9 cellular contexts compared by ENCODE assay signal in genomic region chr1:116826818-116827606, GRCh38.
DNase-seq lines count a peak whose midpoint lies in the region; ATAC-seq lines count a peak whose summit lies in the region.
"Had no signal": no experiment of that assay in that cellular context is flagged by ENCODE, and none has a peak within 500 bp of the region (broad histone marks: within the 10 kb centered on the region; RNA-seq: fewer than 3 reads in every experiment).

No MANE protein-coding gene starts in this region.

- ATAC-seq in GM19324 (IDR thresholded peaks at IDR 0.05; ENCODE audit: low FRiP score, unreplicated experiment) = peak; percentile 79
- peak; percentile 87 for ATAC-seq in HG03196 (IDR thresholded peaks at IDR 0.05; ENCODE audit: unreplicated experiment)

- H4K20me1 ChIP-seq in BLaER1 = no peaks in the 10 kb centered on the region

- peaks cover 38% of the 10 kb centered on the region for H3K4me1 ChIP-seq in BLaER1

- peak overlapping the region; percentile 48 for H3K27ac ChIP-seq in BLaER1
- H3K27ac ChIP-seq: cardiac muscle cell had no signal

- no peaks in the 10 kb centered on the region for H3K9me3 ChIP-seq in BLaER1

- H3K4me3 ChIP-seq in BLaER1 = no peak overlapping the region
- H3K4me3 ChIP-seq: cardiac muscle cell had no signal

- H3K27me3 ChIP-seq in BLaER1 = no peaks in the 10 kb centered on the region
- H3K27me3 ChIP-seq: cardiac muscle cell had no signal

- peak overlapping the region; percentile 72 for H3K4me2 ChIP-seq in BLaER1

- no peak overlapping the region; the same call in 1 of the 2 replicates for H3K9ac ChIP-seq in BLaER1

- H3K36me3 ChIP-seq in BLaER1 = no peaks in the 10 kb centered on the region
- H3K36me3 ChIP-seq: cardiac muscle cell had no signal

- DNase-seq in RKO (ENCODE audit: low spot score) = peak; percentile 16
- peak; percentile 77 for DNase-seq in amniotic epithelial cell (ENCODE audit: low read depth)
- DNase-seq in stimulated activated CD4-positive, alpha-beta T cell treated with anti-CD3 and anti-CD28 coated beads, Interleukin-1b, Interleukin-23, amount 100 ng/mL, for 4 hours (ENCODE audit: low read depth in 2 of 2) = peak; percentile 37 to 44
- no peak for DNase-seq in NCI-H1105 treated with DMSO at 0.1 percent for 48 hours (lab: John Stamatoyannopoulos, UW)
- DNase-seq in DMS114 treated with DMSO at 0.1 percent for 48 hours (lab: John Stamatoyannopoulos, UW; ENCODE audit: unreplicated experiment) = no peak

Comparison
In these comparisons a context has a peak if more than half of its experiments do, and no peak if none do; other contexts are left out.
1. DNase-seq: peak in RKO (single experiment), amniotic epithelial cell (single experiment) and stimulated activated CD4-positive, alpha-beta T cell treated with anti-CD3 and anti-CD28 coated beads, Interleukin-1b, Interleukin-23, amount 100 ng/mL, for 4 hours (2 of 2); none in NCI-H1105 treated with DMSO at 0.1 percent for 48 hours (single experiment) and DMS114 treated with DMSO at 0.1 percent for 48 hours (single experiment).